8 cellular contexts compared by ENCODE assay signal in the genomic region with DNA sequence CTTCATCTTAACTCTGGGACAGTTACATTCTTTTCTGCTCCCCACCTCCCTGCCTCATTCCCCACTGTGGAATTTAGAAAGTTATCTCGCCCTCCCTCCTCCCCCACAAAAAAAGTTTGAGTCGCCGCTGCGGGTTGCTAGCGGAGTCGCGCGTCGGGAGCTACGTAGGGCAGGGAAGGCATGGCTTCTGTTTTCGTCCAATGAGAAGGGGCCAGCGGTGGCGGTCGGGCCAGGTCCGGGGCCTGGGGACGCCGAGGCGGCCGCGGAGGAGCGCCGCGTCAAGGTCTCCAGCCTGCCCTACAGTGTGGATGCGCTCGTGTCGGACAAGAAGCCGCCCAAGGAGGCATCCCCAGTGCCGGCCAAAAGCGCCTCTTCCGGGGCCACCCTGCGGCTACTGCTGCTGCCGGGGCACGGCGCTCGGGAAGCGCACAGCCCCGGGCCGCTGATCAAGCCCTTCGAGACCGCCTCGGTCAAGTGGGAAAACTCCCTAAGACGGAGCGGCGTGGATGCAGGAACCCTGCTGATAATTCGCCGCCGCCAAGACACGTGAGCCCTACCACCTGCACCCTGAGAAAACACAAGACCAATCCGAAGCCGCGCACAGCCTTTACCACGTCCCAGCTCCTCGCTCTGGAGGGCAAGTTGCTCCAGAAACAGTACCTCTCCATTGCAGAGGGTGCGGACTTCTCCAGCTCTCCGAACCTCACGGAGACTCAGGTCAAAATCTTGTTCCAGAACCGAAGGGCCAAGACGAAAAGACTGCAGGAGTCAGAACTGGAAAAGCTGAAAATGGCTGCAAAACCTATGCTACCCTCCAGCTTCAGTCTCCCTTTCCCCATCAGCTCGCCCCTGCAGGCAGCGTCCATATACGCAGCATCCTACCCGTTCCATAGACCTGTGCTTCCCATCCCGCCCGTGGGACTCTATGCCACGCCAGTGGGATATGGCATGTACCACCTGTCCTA. TPM values are rescaled to one million over a fixed set of nuclear protein-coding genes. Genes with fewer than 3 reads are reported as not detected.
A peak's percentile ranks its signal among the peaks of the same experiment; 100 is the strongest.
DNase-seq lines count a peak whose midpoint lies in the region; FAIRE-seq and TF ChIP-seq lines count a peak whose summit lies in the region.

No MANE protein-coding gene starts in this region.

- no peak overlapping the region for H3K27ac ChIP-seq in HUES64 (ENCODE audit: low read depth, low read length)
- no peak overlapping the region for H3K27ac ChIP-seq in H1 (ENCODE audit: low read depth, low read length)

- POLR2A ChIA-PET in activated CD4-positive, alpha-beta memory T cell treated with anti-CD3 and anti-CD28 coated beads, Interleukin-2, amount 10 ng/mL, durations not matched to agents 7 days and 5 days (lab: Charles Lee): interaction anchor here (0.9 to 2.0 kb wide), 7 partner anchors 10 to 475 kb away, joined by 3 to 14 read pairs (median 4); a partner anchor contains a TSS
- POLR2A ChIA-PET in H1 (lab: Charles Lee; ENCODE audit: partially characterized antibody) (interaction anchor here (0.8 to 1.6 kb wide), 7 partner anchors 11 to 290 kb away, joined by 3 to 6 read pairs (median 3); a partner anchor contains a TSS), GM10248 (lab: Yijun Ruan, JAX) (no interaction called here)

- peak overlapping the region; percentile 99 for H2AFZ ChIP-seq in H1 (ENCODE audit: low read length)

- peak overlapping the region; percentile 84 for H2BK12ac ChIP-seq in H1 (ENCODE audit: low read depth, low read length)

- no peak overlapping the region for H3K23ac ChIP-seq in H1 (ENCODE audit: insufficient read length)

- CTCF ChIA-PET in activated CD4-positive, alpha-beta memory T cell treated with anti-CD3 and anti-CD28 coated beads, Interleukin-2, amount 10 ng/mL, durations not matched to agents 7 days and 5 days (lab: Charles Lee): interaction anchor here (1.0 to 1.9 kb wide), 5 partner anchors 8 to 34 kb away, joined by 3 to 6 read pairs (median 4); a partner anchor contains a TSS
- CTCF ChIA-PET in H1 (lab: Charles Lee; ENCODE audit: partially characterized antibody): interaction anchor here (1.0 to 1.9 kb wide), 5 partner anchors 12 to 43 kb away, joined by 3 to 5 read pairs (median 4); no protein-coding TSS in a partner anchor
- CTCF ChIA-PET in GM10248 (lab: Yijun Ruan, JAX): no interaction called here

- H3K9me3 ChIP-seq in HUES64 (ENCODE audit: insufficient read depth, low read depth, low read length): no peaks in the 10 kb centered on the region
- no peaks in the 10 kb centered on the region for H3K9me3 ChIP-seq in H1 (ENCODE audit: insufficient read depth in 2 of 2, low read depth in 1 of 2, low read length in 1 of 2)

- TF ChIP-seq CTCF in H1 (IDR thresholded peaks at IDR 0.05; ENCODE audit: control extremely low read depth in 1 of 3, insufficient read depth in 1 of 3, low read depth in 1 of 3, low read length in 3 of 3) (peak in 2 of 3 experiments; percentile 25; a peak in 2 of 4 replicates), nephron (IDR thresholded peaks at IDR 0.05; ENCODE audit: unreplicated experiment in 3 of 3) (peak in 1 of 3 experiments; percentile 8), GM10248 (IDR thresholded peaks at IDR 0.05; ENCODE audit: control extremely low read depth, extremely low read depth, low read depth, missing control alignments) (no peak)

- no peak overlapping the region for H2BK120ac ChIP-seq in H1 (replicated peaks; ENCODE audit: low read depth, low read length)

- peaks cover 6% of the 10 kb centered on the region for H3K27me3 Mint-ChIP-seq in activated CD4-positive, alpha-beta memory T cell treated with anti-CD3 and anti-CD28 coated beads, Interleukin-2, amount 10 ng/mL, durations not matched to agents 7 days and 5 days
- peaks cover 98% of the 10 kb centered on the region for H3K27me3 Mint-ChIP-seq in nephron (ENCODE audit: low read depth)

- H3K36me3 Mint-ChIP-seq in activated CD4-positive, alpha-beta memory T cell treated with anti-CD3 and anti-CD28 coated beads, Interleukin-2, amount 10 ng/mL, durations not matched to agents 7 days and 5 days (ENCODE audit: low read depth): peaks cover 8% of the 10 kb centered on the region
- H3K36me3 Mint-ChIP-seq in nephron (ENCODE audit: low read depth): no peaks in the 10 kb centered on the region

- H4K20me1 ChIP-seq in H1 (replicated peaks in 1 of 2; ENCODE audit: control insufficient read depth in 1 of 2, insufficient read depth in 2 of 2, low read length in 2 of 2): no peaks in the 10 kb centered on the region

- H3K4me1 ChIP-seq in HUES64 (ENCODE audit: insufficient read depth, low read length): no peaks in the 10 kb centered on the region
- H3K4me1 ChIP-seq in H1 (replicated peaks in 1 of 4; ENCODE audit: control insufficient read depth in 3 of 4, insufficient read depth in 4 of 4, low read length in 3 of 4): peaks cover 0 to 10% (median 2%) of the 10 kb centered on the region in 4 experiments; a peak in 2 of 7 replicates

- H4K91ac ChIP-seq in H1 (replicated peaks; ENCODE audit: insufficient read length, low read length): peak overlapping the region; percentile 11

- H4K8ac ChIP-seq in H1 (ENCODE audit: extremely low read depth, insufficient read depth, low read length): peak overlapping the region; percentile 84; the same call in 1 of the 2 replicates

- no peak overlapping the region for H4K5ac ChIP-seq in H1 (ENCODE audit: insufficient read length, low read depth, low read length)

- H3K4me2 ChIP-seq in H1 (ENCODE audit: insufficient read depth in 1 of 2, low read depth in 2 of 2, low read length in 2 of 2): peak overlapping the region; percentile 94 to 95

- no peak overlapping the region for H3K14ac ChIP-seq in H1 (ENCODE audit: insufficient read length)

- peaks cover 76% of the 10 kb centered on the region for H3K27me3 ChIP-seq in HUES64 (ENCODE audit: insufficient read depth, low read length)
- H3K27me3 ChIP-seq in H1 (replicated peaks in 1 of 4; ENCODE audit: control insufficient read depth in 3 of 4, extremely low read depth in 1 of 4, insufficient read depth in 3 of 4, low read length in 3 of 4): peaks cover 0 to 13% (median 7%) of the 10 kb centered on the region in 4 experiments; a peak in 5 of 7 replicates

- H3K27ac Mint-ChIP-seq in activated CD4-positive, alpha-beta memory T cell treated with anti-CD3 and anti-CD28 coated beads, Interleukin-2, amount 10 ng/mL, durations not matched to agents 7 days and 5 days: peak overlapping the region; percentile 65
- no peak overlapping the region for H3K27ac Mint-ChIP-seq in nephron

- FAIRE-seq in H1 (lab: Jason Lieb, UNC): peak; percentile 92

- TF ChIP-seq POLR2A in H1 (IDR thresholded peaks at IDR 0.05; ENCODE audit: control extremely low read depth in 1 of 2, low read depth in 2 of 2, low read length in 2 of 2): peak in 1 of 2 experiments; percentile 80; a peak in 2 of 3 replicates

- TF ChIP-seq EP300 in H1 (IDR thresholded peaks at IDR 0.05; ENCODE audit: borderline replicate concordance in 1 of 2, low read depth in 2 of 2, low read length in 2 of 2): no peak

- peak; percentile 67 for DNase-seq in activated CD4-positive, alpha-beta memory T cell treated with anti-CD3 and anti-CD28 coated beads, Interleukin-2, amount 10 ng/mL, durations not matched to agents 7 days and 5 days
- peak in 1 of 2 experiments; percentile 78 for DNase-seq in H1 (ENCODE audit: low read depth in 1 of 2, low spot score in 2 of 2)
- DNase-seq in stimulated activated naive CD4-positive, alpha-beta T cell (lab: John Stamatoyannopoulos, UW): peak; percentile 10 to 63 (median 45)
- DNase-seq in MV-4-11 (lab: John Stamatoyannopoulos, UW): no peak
- DNase-seq in GM10248 (ENCODE audit: extremely low spot score): no peak
- no peak for DNase-seq in NCI-H774 (lab: John Stamatoyannopoulos, UW)

- H3K4me3 Mint-ChIP-seq in activated CD4-positive, alpha-beta memory T cell treated with anti-CD3 and anti-CD28 coated beads, Interleukin-2, amount 10 ng/mL, durations not matched to agents 7 days and 5 days: peak overlapping the region; percentile 77
- peak overlapping the region; percentile 71 to 77 (median 76) for H3K4me3 Mint-ChIP-seq in nephron

- peak overlapping the region; percentile 50 for H3K56ac ChIP-seq in H1 (replicated peaks; ENCODE audit: insufficient read length, low read depth, low read length)

- H3K23me2 ChIP-seq in H1 (ENCODE audit: low read depth, low read length): peaks cover 9% of the 10 kb centered on the region

- no peak overlapping the region for H2AK5ac ChIP-seq in H1 (ENCODE audit: low read depth, low read length)

- H3K18ac ChIP-seq in H1 (ENCODE audit: extremely low read depth, low read length): peak overlapping the region; percentile 89

- H3K9ac ChIP-seq in HUES64 (ENCODE audit: low read depth, low read length) (peak overlapping the region; percentile 64), H1 (replicated peaks in 1 of 4; ENCODE audit: extremely low read depth in 1 of 4, low read depth in 3 of 4, low read length in 3 of 4) (peak overlapping the region; percentile 14 to 74 (median 60))

- H3K36me3 ChIP-seq in HUES64 (ENCODE audit: insufficient read depth, low read length) (no peaks in the 10 kb centered on the region), H1 (ENCODE audit: control insufficient read depth in 2 of 4, insufficient read depth in 4 of 4, low read length in 3 of 4) (no peaks in the 10 kb centered on the region)

- no peaks in the 10 kb centered on the region for H3K79me1 ChIP-seq in H1 (ENCODE audit: low read depth, low read length)

- H3K9me3 Mint-ChIP-seq in activated CD4-positive, alpha-beta memory T cell treated with anti-CD3 and anti-CD28 coated beads, Interleukin-2, amount 10 ng/mL, durations not matched to agents 7 days and 5 days: peaks cover 4% of the 10 kb centered on the region
- peaks cover 10% of the 10 kb centered on the region for H3K9me3 Mint-ChIP-seq in nephron

- H2BK5ac ChIP-seq in H1 (ENCODE audit: low read depth, low read length): peak overlapping the region; percentile 47; the same call in 1 of the 2 replicates

- no peak overlapping the region for H3K4ac ChIP-seq in H1 (replicated peaks; ENCODE audit: insufficient read length, low read depth, low read length)

- H3K79me2 ChIP-seq in H1 (ENCODE audit: control insufficient read depth in 1 of 2, insufficient read depth in 2 of 2, low read length in 2 of 2): no peaks in the 10 kb centered on the region

- no peak overlapping the region for H2BK20ac ChIP-seq in H1 (ENCODE audit: low read length)

- H3K4me3 ChIP-seq in HUES64 (ENCODE audit: low read length) (peak overlapping the region; percentile 67), H1 (ENCODE audit: extremely low read depth in 1 of 4, insufficient read depth in 2 of 4, low read depth in 3 of 4, low read length in 4 of 4) (peak overlapping the region; percentile 54 to 73 (median 67))

- 0 out of 2 replicates have a peak overlapping the region, but pooled peaks have one; percentile 32 for H2BK15ac ChIP-seq in H1 (ENCODE audit: low read length)

- peaks cover 63% of the 10 kb centered on the region for H3K4me1 Mint-ChIP-seq in activated CD4-positive, alpha-beta memory T cell treated with anti-CD3 and anti-CD28 coated beads, Interleukin-2, amount 10 ng/mL, durations not matched to agents 7 days and 5 days
- peaks cover 7% of the 10 kb centered on the region for H3K4me1 Mint-ChIP-seq in nephron

- no peak for TF ChIP-seq RAD21 in H1 (IDR thresholded peaks at IDR 0.05 in 1 of 2, conservative IDR thresholded peaks at IDR 0.05 in 1 of 2; ENCODE audit: low read depth in 2 of 2, low read length in 2 of 2)

- WGBS in HUES64: 2% methylated on average over 65 of the region's 65 CpGs
- 3% methylated on average over 55 of the region's 65 CpGs; no CpG with 5 or more reads in 1 of the 2 experiments for WGBS in H1 (ENCODE audit: extremely low coverage in 1 of 2, insufficient coverage in 1 of 2, insufficient read length in 1 of 2, insufficient replicate concordance in 2 of 2, low coverage in 1 of 2, low lambda C conversion rate in 2 of 2, missing lambda C conversion rate in 1 of 2), 2 experiments

RNA-seq across cellular contexts. Expression of a gene that starts 8.9 kb away (rescaled TPM):
- polyA plus RNA-seq in HUES64 (2013, experiment 1 of 2): 0.10 TPM
- 0.13 TPM for polyA plus RNA-seq in HUES64 (2013, experiment 2 of 2)
- total RNA-seq in activated CD4-positive, alpha-beta memory T cell treated with anti-CD3 and anti-CD28 coated beads, Interleukin-2, amount 10 ng/mL, durations not matched to agents 7 days and 5 days: under 1 TPM; 0.83 to 0.88 TPM
- total RNA-seq in H1 (2021; fragmentation: NEBNext Ultra II Directional; extraction: Animal tissue kit (Norgen Biotek cat#: 25700)): 0.32 and 0.33 TPM in 2 replicates
- polyA plus RNA-seq in H1 (2011; rRNA removed): 0.39 and 0.44 TPM in 2 replicates
- polyA plus RNA-seq in H1 (2011; cell fraction: cytosol; rRNA removed): 0.44 TPM
- 0.37 TPM for polyA plus RNA-seq in H1 (2011; cell fraction: nucleus; rRNA removed)
- polyA plus RNA-seq in H1 (2012, experiment 1 of 2): 0.18 to 0.31 TPM (median 0.29 TPM) in 4 replicates
- polyA plus RNA-seq in H1 (2012, experiment 2 of 2): 0.22 TPM
- 0.28 TPM for polyA plus RNA-seq in H1 (2013, experiment 1 of 2)
- polyA plus RNA-seq in H1 (2013, experiment 2 of 2): 0.20 TPM
- polyA minus RNA-seq in H1 (2011; rRNA and poly(A)+ RNA removed): 0.41 and 0.76 TPM in 2 replicates
- polyA minus RNA-seq in H1 (2011; cell fraction: cytosol; rRNA and poly(A)+ RNA removed): not detected
- polyA minus RNA-seq in H1 (2011; cell fraction: nucleus; rRNA and poly(A)+ RNA removed): 0.40 TPM

RNA-seq across cellular contexts. Expression of a gene that starts 9.7 kb away (rescaled TPM):
- polyA plus RNA-seq in HUES64 (2013, experiment 1 of 2): not detected
- polyA plus RNA-seq in HUES64 (2013, experiment 2 of 2): not detected
- total RNA-seq in activated CD4-positive, alpha-beta memory T cell treated with anti-CD3 and anti-CD28 coated beads, Interleukin-2, amount 10 ng/mL, durations not matched to agents 7 days and 5 days: not detected
- total RNA-seq in H1 (2021; fragmentation: NEBNext Ultra II Directional; extraction: Animal tissue kit (Norgen Biotek cat#: 25700)): not detected in 2 replicates
- not detected in 2 replicates for polyA plus RNA-seq in H1 (2011; rRNA removed)
- polyA plus RNA-seq in H1 (2011; cell fraction: cytosol; rRNA removed): not detected
- 0.11 TPM for polyA plus RNA-seq in H1 (2011; cell fraction: nucleus; rRNA removed)
- polyA plus RNA-seq in H1 (2012, experiment 1 of 2): not detected in 4 replicates
- polyA plus RNA-seq in H1 (2012, experiment 2 of 2): not detected
- not detected for polyA plus RNA-seq in H1 (2013, experiment 1 of 2)
- not detected for polyA plus RNA-seq in H1 (2013, experiment 2 of 2)
- polyA minus RNA-seq in H1 (2011; rRNA and poly(A)+ RNA removed): not detected in 2 replicates
- not detected for polyA minus RNA-seq in H1 (2011; cell fraction: cytosol; rRNA and poly(A)+ RNA removed)
- not detected for polyA minus RNA-seq in H1 (2011; cell fraction: nucleus; rRNA and poly(A)+ RNA removed)

RNA-seq across cellular contexts. Expression of a gene that starts 35.4 kb away (rescaled TPM):
- not detected for polyA plus RNA-seq in HUES64 (2013, experiment 1 of 2)
- not detected for polyA plus RNA-seq in HUES64 (2013, experiment 2 of 2)
- not detected for total RNA-seq in activated CD4-positive, alpha-beta memory T cell treated with anti-CD3 and anti-CD28 coated beads, Interleukin-2, amount 10 ng/mL, durations not matched to agents 7 days and 5 days
- not detected in 2 replicates for total RNA-seq in H1 (2021; fragmentation: NEBNext Ultra II Directional; extraction: Animal tissue kit (Norgen Biotek cat#: 25700))
- polyA plus RNA-seq in H1 (2011; rRNA removed): not detected in 2 replicates
- polyA plus RNA-seq in H1 (2011; cell fraction: cytosol; rRNA removed): not detected
- not detected for polyA plus RNA-seq in H1 (2011; cell fraction: nucleus; rRNA removed)
- polyA plus RNA-seq in H1 (2012, experiment 1 of 2): 0.08 TPM in 1 of 4 replicates, not detected in the others
- polyA plus RNA-seq in H1 (2012, experiment 2 of 2): not detected
- not detected for polyA plus RNA-seq in H1 (2013, experiment 1 of 2)
- not detected for polyA plus RNA-seq in H1 (2013, experiment 2 of 2)
- not detected in 2 replicates for polyA minus RNA-seq in H1 (2011; rRNA and poly(A)+ RNA removed)
- not detected for polyA minus RNA-seq in H1 (2011; cell fraction: cytosol; rRNA and poly(A)+ RNA removed)
- polyA minus RNA-seq in H1 (2011; cell fraction: nucleus; rRNA and poly(A)+ RNA removed): not detected

Comparison
In these comparisons a context has a peak if more than half of its experiments do, and no peak if none do; other contexts are left out.
1. DNase-seq: peak in activated CD4-positive, alpha-beta memory T cell treated with anti-CD3 and anti-CD28 coated beads, Interleukin-2, amount 10 ng/mL, durations not matched to agents 7 days and 5 days (single experiment) and stimulated activated naive CD4-positive, alpha-beta T cell (6 of 6); none in MV-4-11 (single experiment), GM10248 (single experiment) and NCI-H774 (single experiment).